10 cellular contexts compared by ENCODE assay signal in the genomic region with DNA sequence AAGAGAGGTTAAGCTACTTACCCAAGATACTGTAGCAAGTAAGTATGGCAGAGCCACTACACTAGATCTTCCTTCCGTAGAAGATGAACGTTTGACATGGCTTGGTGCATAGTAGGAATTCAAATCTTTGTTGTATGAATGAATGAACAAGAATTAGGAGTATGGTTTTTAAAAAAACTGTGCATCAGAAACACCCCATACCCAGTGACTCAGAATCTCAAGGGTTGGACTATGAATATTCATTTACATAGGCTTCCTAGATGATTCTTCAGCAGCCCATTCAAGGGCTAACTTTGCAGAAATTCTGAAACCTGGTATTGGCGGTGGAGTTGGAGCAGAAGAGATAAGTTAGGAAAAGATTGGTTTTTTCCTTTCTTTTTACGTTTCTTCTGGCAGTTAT. TPM values are rescaled to one million over a fixed set of nuclear protein-coding genes. Genes with fewer than 3 reads are reported as not detected.
A peak's percentile ranks its signal among the peaks of the same experiment; 100 is the strongest.
DNase-seq lines count a peak whose midpoint lies in the region; ATAC-seq and TF ChIP-seq lines count a peak whose summit lies in the region.
"Had no signal": no experiment of that assay in that cellular context is flagged by ENCODE, and none has a peak within 500 bp of the region (broad histone marks: within the 10 kb centered on the region; RNA-seq: fewer than 3 reads in every experiment).

No MANE protein-coding gene starts in this region.

- H3K27ac Mint-ChIP-seq in IgD-negative memory B cell (peak overlapping the region; percentile 70 to 82 (median 76)), natural killer cell (peak overlapping the region; percentile 97 to 99)
- peak overlapping the region; percentile 85 for H3K27ac Mint-ChIP-seq in activated naive CD8-positive, alpha-beta T cell treated with anti-CD3 and anti-CD28 coated beads for 36 hours

- H3K36me3 Mint-ChIP-seq in IgD-negative memory B cell (peaks cover 3% of the 10 kb centered on the region), natural killer cell (peaks cover 5% of the 10 kb centered on the region)
- peaks cover 67% of the 10 kb centered on the region for H3K36me3 Mint-ChIP-seq in activated naive CD8-positive, alpha-beta T cell treated with anti-CD3 and anti-CD28 coated beads for 36 hours

- intact Hi-C loops in natural killer cell (cut with micrococcal nuclease), result loop anchor here (1.0 to 10.0 kb wide), 3 partner anchors 9 to 720 kb away; a partner anchor contains a TSS

- H3K4me1 Mint-ChIP-seq in IgD-negative memory B cell (peaks cover 71 to 84% (median 78%) of the 10 kb centered on the region in 3 donors), natural killer cell (peaks cover 89% of the 10 kb centered on the region in 2 donors)
- H3K4me1 Mint-ChIP-seq in activated naive CD8-positive, alpha-beta T cell treated with anti-CD3 and anti-CD28 coated beads for 36 hours, result peaks cover 78% of the 10 kb centered on the region

- H3K4me3 Mint-ChIP-seq in IgD-negative memory B cell (peak overlapping the region; percentile 45 to 100 (median 88)), natural killer cell (peak overlapping the region; percentile 100)
- H3K4me3 Mint-ChIP-seq in activated naive CD8-positive, alpha-beta T cell treated with anti-CD3 and anti-CD28 coated beads for 36 hours, result peak overlapping the region; percentile 97

- H3K9me3 Mint-ChIP-seq in IgD-negative memory B cell, result no peaks in the 10 kb centered on the region
- no peaks in the 10 kb centered on the region for H3K9me3 Mint-ChIP-seq in activated naive CD8-positive, alpha-beta T cell treated with anti-CD3 and anti-CD28 coated beads for 36 hours
- no peaks in the 10 kb centered on the region for H3K9me3 Mint-ChIP-seq in natural killer cell

- TF ChIP-seq CTCF in natural killer cell (IDR thresholded peaks at IDR 0.05), result no peak

- H3K27me3 Mint-ChIP-seq in IgD-negative memory B cell, result no peaks in the 10 kb centered on the region
- no peaks in the 10 kb centered on the region for H3K27me3 Mint-ChIP-seq in activated naive CD8-positive, alpha-beta T cell treated with anti-CD3 and anti-CD28 coated beads for 36 hours
- H3K27me3 Mint-ChIP-seq in natural killer cell (ENCODE audit: low read depth in 2 of 2), result no peaks in the 10 kb centered on the region

- in situ Hi-C loops in KBM-7 (cut with MboI; ENCODE audit: low pct_unique_long_range_greater_than_20kb, low sequenced_read_pairs), result no loop called here

- peak in 1 of 3 donors; percentile 13 for ATAC-seq in natural killer cell

- DNase-seq in EH (ENCODE audit: low read depth), result peak; percentile 21
- no peak for DNase-seq in activated naive CD8-positive, alpha-beta T cell treated with anti-CD3 and anti-CD28 coated beads for 36 hours
- DNase-seq in natural killer cell, result no peak
- no peak for DNase-seq in NK-92 treated with Interleukin-12 subunit alpha and Interleukin-12 subunit beta, amount 100 ng/mL, for 24 hours (lab: John Stamatoyannopoulos, UW)
- DNase-seq in AG08395 (ENCODE audit: low spot score), result no peak
- no peak for DNase-seq in KBM-7
- DNase-seq: dermis blood vessel endothelial cell, GF-D8, NCI-H2171 had no signal

RNA-seq across cellular contexts. Expression of a gene that starts 5.4 kb away (rescaled TPM):
- 432 TPM for polyA plus RNA-seq in IgD-negative memory B cell
- 100 to 1,000 TPM; 480 to 482 TPM for total RNA-seq in activated naive CD8-positive, alpha-beta T cell treated with anti-CD3 and anti-CD28 coated beads for 36 hours
- total RNA-seq in natural killer cell, result 100 to 1,000 TPM; 323 to 428 (median 352) TPM
